23 cellular contexts compared by ENCODE assay signal in genomic region chr2:59083075-59083792, GRCh38.
"Had no signal": no experiment of that assay in that cellular context is flagged by ENCODE, and none has a peak within 500 bp of the region (broad histone marks: within the 10 kb centered on the region; RNA-seq: fewer than 3 reads in every experiment).

No MANE protein-coding gene starts in this region.

- H3K4me1 ChIP-seq: breast epithelium, colonic mucosa, left lung, stomach, transverse colon had no signal

- H3K36me3 ChIP-seq: breast epithelium, colonic mucosa, gastroesophageal sphincter, left lung, stomach, transverse colon, WERI-Rb-1 had no signal

- H3K27me3 Mint-ChIP-seq: activated naive CD8-positive, alpha-beta T cell treated with anti-CD3 and anti-CD28 coated beads for 36 hours; activated T-cell treated with anti-CD3 and anti-CD28 coated beads, Interleukin-2, amount 50 U/mL, for 24 hours; central memory CD8-positive, alpha-beta T cell; effector memory CD8-positive, alpha-beta T cell; naive thymus-derived CD4-positive, alpha-beta T cell had no signal

- H3K4me3 Mint-ChIP-seq: activated naive CD8-positive, alpha-beta T cell treated with anti-CD3 and anti-CD28 coated beads for 36 hours; activated T-cell treated with anti-CD3 and anti-CD28 coated beads, Interleukin-2, amount 50 U/mL, for 24 hours; central memory CD8-positive, alpha-beta T cell; effector memory CD8-positive, alpha-beta T cell; immature natural killer cell; naive thymus-derived CD4-positive, alpha-beta T cell; stimulated activated effector memory CD8-positive, alpha-beta T cell treated with anti-CD3 and anti-CD28 coated beads, Interleukin-12 subunit alpha, Interleukin-12 subunit beta, amount 100 ng/mL, for 72 hours had no signal

- H3K27ac ChIP-seq: breast epithelium, colonic mucosa, dorsolateral prefrontal cortex, gastroesophageal sphincter, left lung, stomach, transverse colon, WERI-Rb-1 had no signal

- H3K4me3 ChIP-seq: breast epithelium, colonic mucosa, dorsolateral prefrontal cortex, gastroesophageal sphincter, left lung, lung, stomach, transverse colon had no signal

- H3K27ac Mint-ChIP-seq: activated naive CD8-positive, alpha-beta T cell treated with anti-CD3 and anti-CD28 coated beads for 36 hours; activated T-cell treated with anti-CD3 and anti-CD28 coated beads, Interleukin-2, amount 50 U/mL, for 24 hours; activated T-helper 2 cell treated with anti-CD3 and anti-CD28 coated beads, Interferon-gamma antibody, Interleukin-2, Interleukin-4, amounts not matched to agents 10 μg/mL and 5 μg/mL and 100 μg/mL, durations not matched to agents 14 hours and 24 hours and 36 hours; effector memory CD8-positive, alpha-beta T cell; immature natural killer cell; naive thymus-derived CD4-positive, alpha-beta T cell; stimulated activated effector memory CD8-positive, alpha-beta T cell treated with anti-CD3 and anti-CD28 coated beads, Interleukin-12 subunit alpha, Interleukin-12 subunit beta, amount 100 ng/mL, for 72 hours had no signal

- DNase-seq: activated CD4-positive, alpha-beta T cell treated with anti-CD3 and anti-CD28 coated beads for 1 hour; activated naive CD4-positive, alpha-beta T cell; activated naive CD8-positive, alpha-beta T cell treated with anti-CD3 and anti-CD28 coated beads for 36 hours; activated T-cell treated with anti-CD3 and anti-CD28 coated beads, Interleukin-2, amount 50 U/mL, for 24 hours; colonic mucosa; dorsolateral prefrontal cortex; effector memory CD8-positive, alpha-beta T cell; immature natural killer cell; kidney glomerular epithelial cell; left lung; naive thymus-derived CD4-positive, alpha-beta T cell; small intestine; stimulated activated CD4-positive, alpha-beta T cell treated with anti-CD3 and anti-CD28 coated beads, Interleukin-2, amount 100 ng/mL, for 24 hours; stomach; transverse colon; WERI-Rb-1 had no signal

- H3K4me1 Mint-ChIP-seq: activated naive CD8-positive, alpha-beta T cell treated with anti-CD3 and anti-CD28 coated beads for 36 hours; central memory CD8-positive, alpha-beta T cell; immature natural killer cell; naive thymus-derived CD4-positive, alpha-beta T cell; stimulated activated effector memory CD8-positive, alpha-beta T cell treated with anti-CD3 and anti-CD28 coated beads, Interleukin-12 subunit alpha, Interleukin-12 subunit beta, amount 100 ng/mL, for 72 hours had no signal

- H3K9me3 ChIP-seq: breast epithelium, colonic mucosa, gastroesophageal sphincter, left lung, stomach, transverse colon had no signal

- H3K27me3 ChIP-seq: breast epithelium, colonic mucosa, dorsolateral prefrontal cortex, gastroesophageal sphincter, left lung, stomach, transverse colon had no signal

- H3K9me3 Mint-ChIP-seq: activated T-cell treated with anti-CD3 and anti-CD28 coated beads, Interleukin-2, amount 50 U/mL, for 24 hours had no signal

- ATAC-seq: effector memory CD8-positive, alpha-beta T cell; gastroesophageal sphincter; left lung; naive thymus-derived CD4-positive, alpha-beta T cell; sciatic nerve; stimulated activated effector memory CD8-positive, alpha-beta T cell treated with anti-CD3 and anti-CD28 coated beads, Interleukin-12 subunit alpha, Interleukin-12 subunit beta, amount 100 ng/mL, for 72 hours had no signal

- H3K36me3 Mint-ChIP-seq: activated naive CD8-positive, alpha-beta T cell treated with anti-CD3 and anti-CD28 coated beads for 36 hours; immature natural killer cell; naive thymus-derived CD4-positive, alpha-beta T cell; stimulated activated effector memory CD8-positive, alpha-beta T cell treated with anti-CD3 and anti-CD28 coated beads, Interleukin-12 subunit alpha, Interleukin-12 subunit beta, amount 100 ng/mL, for 72 hours had no signal
